In genomic region chr4:110287130-110287529, GRCh38 we compare ENCODE assay signal across 8 cellular contexts.
DNase-seq lines count a peak whose midpoint lies in the region; ATAC-seq and TF ChIP-seq lines count a peak whose summit lies in the region.

No MANE protein-coding gene starts in this region.

- POLR2A ChIA-PET in AG04449 (lab: Yijun Ruan, JAX): no interaction called here

- H3K4me3 ChIP-seq in AG04449 (ENCODE audit: low read depth, low read length) (no peak overlapping the region), skeletal muscle cell (ENCODE audit: low read depth, low read length) (no peak overlapping the region)

- DNase-seq in AG04449 (ENCODE audit: low read depth, low spot score) (peak; percentile 17), T1000 (lab: John Stamatoyannopoulos, UW) (peak; percentile 18), skeletal muscle cell (ENCODE audit: low read depth) (peak; percentile 68), HK-2 (ENCODE audit: unreplicated experiment) (no peak), COLO668 (lab: John Stamatoyannopoulos, UW; ENCODE audit: unreplicated experiment) (no peak), pons (ENCODE audit: low spot score) (no peak)

- CTCF ChIA-PET in AG04449 (lab: Yijun Ruan, JAX): interaction anchor here (0.9 to 1.7 kb wide), 2 partner anchors 9 to 232 kb away, joined by 3 to 7 read pairs; no protein-coding TSS in a partner anchor

- TF ChIP-seq CTCF in AG04449 (IDR thresholded peaks at IDR 0.05; ENCODE audit: insufficient read depth, low read length, missing control alignments): no peak

- ATAC-seq in GM18909 (IDR thresholded peaks at IDR 0.05; ENCODE audit: poor library complexity, unreplicated experiment): peak; percentile 100
- ATAC-seq in HG03039 (IDR thresholded peaks at IDR 0.05; ENCODE audit: unreplicated experiment): peak; percentile 99

Comparison
In these comparisons a context has a peak if more than half of its experiments do, and no peak if none do; other contexts are left out.
1. DNase-seq: peak in AG04449 (single experiment), T1000 (single experiment) and skeletal muscle cell (single experiment); none in HK-2 (single experiment), COLO668 (single experiment) and pons (single experiment).